ENCODE assay signal across 23 cellular contexts in the genomic region with DNA sequence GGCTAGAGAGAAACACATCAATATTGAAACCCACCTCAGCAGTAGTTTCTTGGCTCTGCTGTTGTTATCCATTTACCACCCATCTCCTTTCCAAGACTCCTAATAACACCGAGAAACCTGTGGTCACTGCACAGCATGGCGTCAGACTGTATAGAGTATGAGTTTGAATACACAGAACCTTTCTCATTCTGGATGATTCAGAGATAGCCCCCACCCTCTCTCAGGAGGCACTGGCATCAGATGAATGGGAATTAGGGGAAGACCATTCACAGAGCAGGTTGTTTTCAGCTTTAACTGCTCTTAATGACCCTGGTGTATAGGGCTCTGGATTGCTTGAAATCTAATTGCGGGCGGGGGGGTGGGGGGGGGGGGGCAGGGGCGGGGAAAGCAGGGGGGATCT.
DNase-seq lines count a peak whose midpoint lies in the region; ATAC-seq and TF ChIP-seq lines count a peak whose summit lies in the region.
"Had no signal": no experiment of that assay in that cellular context is flagged by ENCODE, and none has a peak within 500 bp of the region (broad histone marks: within the 10 kb centered on the region; RNA-seq: fewer than 3 reads in every experiment).

No MANE protein-coding gene starts in this region.

- CTCF ChIA-PET in activated B cell treated with CpG ODN at 0.5 μM for 24 hours (lab: Charles Lee): no interaction called here

- H4K8ac ChIP-seq in mesenchymal stem cell (ENCODE audit: low read length): no peak overlapping the region

- H3K27me3 Mint-ChIP-seq in activated B cell treated with CpG ODN at 0.5 μM for 24 hours (no peaks in the 10 kb centered on the region), neural progenitor cell (ENCODE audit: insufficient read depth, low read depth) (peaks cover 5% of the 10 kb centered on the region)
- H3K27me3 Mint-ChIP-seq: activated CD8-positive, alpha-beta memory T cell treated with anti-CD3 and anti-CD28 coated beads, Interleukin-2, amount 10 ng/mL, durations not matched to agents 7 days and 5 days; memory B cell; naive B cell; T-cell had no signal

- H3K9ac ChIP-seq in Karpas-422 (ENCODE audit: low read length): no peak overlapping the region
- no peak overlapping the region for H3K9ac ChIP-seq in neural progenitor cell
- H3K9ac ChIP-seq in mesenchymal stem cell (ENCODE audit: low read length): no peak overlapping the region

- H2AFZ ChIP-seq in Karpas-422 (ENCODE audit: low read length) (no peak overlapping the region), neural progenitor cell (replicated peaks) (no peak overlapping the region), mesenchymal stem cell (ENCODE audit: low read depth, low read length) (no peak overlapping the region)

- H2AK5ac ChIP-seq in mesenchymal stem cell (ENCODE audit: low read length, severe bottlenecking): no peak overlapping the region

- H3K27ac Mint-ChIP-seq in activated B cell treated with CpG ODN at 0.5 μM for 24 hours (peak overlapping the region; percentile 10), neural progenitor cell (peak overlapping the region; percentile 62)
- H3K27ac Mint-ChIP-seq: activated CD8-positive, alpha-beta memory T cell treated with anti-CD3 and anti-CD28 coated beads, Interleukin-2, amount 10 ng/mL, durations not matched to agents 7 days and 5 days; T-cell had no signal

- H2BK120ac ChIP-seq in mesenchymal stem cell (ENCODE audit: low read depth, low read length): no peak overlapping the region

- 86% methylated on average over 2 of the region's 5 CpGs for WGBS in mesenchymal stem cell

- intact Hi-C loops in activated B cell treated with CpG ODN at 0.5 μM for 24 hours (cut with micrococcal nuclease): no loop called here

- TF ChIP-seq CTCF in activated B cell treated with CpG ODN at 0.5 μM for 24 hours (IDR thresholded peaks at IDR 0.05): no peak
- TF ChIP-seq CTCF in neural progenitor cell (IDR thresholded peaks at IDR 0.05): no peak

- H3K9me3 ChIP-seq in Karpas-422 (ENCODE audit: low read length) (no peaks in the 10 kb centered on the region), neural progenitor cell (ENCODE audit: low read depth) (no peaks in the 10 kb centered on the region), mesenchymal stem cell (ENCODE audit: control insufficient read depth, low read length) (no peaks in the 10 kb centered on the region)
- H3K9me3 ChIP-seq: pancreas, thoracic aorta had no signal

- peaks cover 12% of the 10 kb centered on the region for H3F3A ChIP-seq in neural progenitor cell (ENCODE audit: low read depth)

- H3K36me3 Mint-ChIP-seq in activated B cell treated with CpG ODN at 0.5 μM for 24 hours (ENCODE audit: low read depth): peaks cover 84% of the 10 kb centered on the region
- H3K36me3 Mint-ChIP-seq in neural progenitor cell: peaks cover 14% of the 10 kb centered on the region
- H3K36me3 Mint-ChIP-seq: activated CD8-positive, alpha-beta memory T cell treated with anti-CD3 and anti-CD28 coated beads, Interleukin-2, amount 10 ng/mL, durations not matched to agents 7 days and 5 days had no signal

- H4K20me1 ChIP-seq in Karpas-422 (ENCODE audit: insufficient read depth, low read depth, low read length) (no peaks in the 10 kb centered on the region), neural progenitor cell (ENCODE audit: low read depth) (peaks cover 10% of the 10 kb centered on the region)

- no peaks in the 10 kb centered on the region for H3K9me2 ChIP-seq in Karpas-422 (replicated peaks; ENCODE audit: insufficient read depth, low read length)

- H3K4me1 ChIP-seq in Karpas-422 (ENCODE audit: low read length): peaks cover 22% of the 10 kb centered on the region
- peaks cover 33% of the 10 kb centered on the region for H3K4me1 ChIP-seq in neural progenitor cell
- H3K4me1 ChIP-seq in mesenchymal stem cell (ENCODE audit: control insufficient read depth, insufficient read depth, low read depth, low read length): peaks cover 9% of the 10 kb centered on the region
- H3K4me1 ChIP-seq: pancreas had no signal

- no peak overlapping the region for H3K14ac ChIP-seq in mesenchymal stem cell (ENCODE audit: low read length in 2 of 2)

- H3K4me1 Mint-ChIP-seq in activated B cell treated with CpG ODN at 0.5 μM for 24 hours (peaks cover 7% of the 10 kb centered on the region), neural progenitor cell (no peaks in the 10 kb centered on the region)
- H3K4me1 Mint-ChIP-seq: activated CD8-positive, alpha-beta memory T cell treated with anti-CD3 and anti-CD28 coated beads, Interleukin-2, amount 10 ng/mL, durations not matched to agents 7 days and 5 days; T-cell had no signal

- no peak overlapping the region for H2BK12ac ChIP-seq in mesenchymal stem cell (ENCODE audit: low read length in 2 of 2)

- H3K4me3 ChIP-seq in Karpas-422 (ENCODE audit: low read length): no peak overlapping the region
- H3K4me3 ChIP-seq in neural progenitor cell: no peak overlapping the region
- H3K4me3 ChIP-seq in mesenchymal stem cell (ENCODE audit: insufficient read depth in 1 of 2, low read depth in 1 of 2, low read length in 2 of 2): no peak overlapping the region
- H3K4me3 ChIP-seq: pancreas had no signal

- no peak overlapping the region for H2BK15ac ChIP-seq in mesenchymal stem cell (ENCODE audit: low read depth, poor library complexity, severe bottlenecking)

- no peak overlapping the region for H3K4ac ChIP-seq in mesenchymal stem cell (ENCODE audit: low read depth in 1 of 2, low read length in 2 of 2)

- H2BK5ac ChIP-seq in mesenchymal stem cell (ENCODE audit: low read depth, low read length, poor library complexity, severe bottlenecking): no peak overlapping the region

- H3K4me2 ChIP-seq in Karpas-422 (ENCODE audit: low read depth, low read length, poor library complexity, severe bottlenecking) (no peak overlapping the region), neural progenitor cell (peak overlapping the region; percentile 61), mesenchymal stem cell (ENCODE audit: low read length, poor library complexity, severe bottlenecking) (no peak overlapping the region)

- H3K27me3 ChIP-seq in Karpas-422 (ENCODE audit: low read length) (no peaks in the 10 kb centered on the region), neural progenitor cell (no peaks in the 10 kb centered on the region), mesenchymal stem cell (ENCODE audit: control insufficient read depth in 1 of 2, insufficient read depth in 1 of 2, low read length in 2 of 2) (no peaks in the 10 kb centered on the region)
- H3K27me3 ChIP-seq: pancreas had no signal

- POLR2A ChIA-PET in activated B cell treated with CpG ODN at 0.5 μM for 24 hours (lab: Charles Lee): no interaction called here

- peaks cover 11% of the 10 kb centered on the region; the same call in 1 of the 2 replicates for H3K79me2 ChIP-seq in Karpas-422 (ENCODE audit: low read length)
- no peaks in the 10 kb centered on the region for H3K79me2 ChIP-seq in neural progenitor cell (ENCODE audit: low read depth)

- H3K9me3 Mint-ChIP-seq in activated B cell treated with CpG ODN at 0.5 μM for 24 hours (no peaks in the 10 kb centered on the region), neural progenitor cell (no peaks in the 10 kb centered on the region)
- H3K9me3 Mint-ChIP-seq: memory B cell, naive B cell, T-cell had no signal

- no peak overlapping the region for H3K23ac ChIP-seq in mesenchymal stem cell (ENCODE audit: low read length in 2 of 2)

- H3K4me3 Mint-ChIP-seq in activated B cell treated with CpG ODN at 0.5 μM for 24 hours (no peak overlapping the region), neural progenitor cell (no peak overlapping the region)
- H3K4me3 Mint-ChIP-seq: activated CD8-positive, alpha-beta memory T cell treated with anti-CD3 and anti-CD28 coated beads, Interleukin-2, amount 10 ng/mL, durations not matched to agents 7 days and 5 days; memory B cell; naive B cell; T-cell had no signal

- ATAC-seq in activated B cell treated with CpG ODN at 0.5 μM for 24 hours (ENCODE audit: low read depth) (no peak), HG02623 (IDR thresholded peaks at IDR 0.05; ENCODE audit: unreplicated experiment) (no peak)
- ATAC-seq: activated CD8-positive, alpha-beta memory T cell treated with anti-CD3 and anti-CD28 coated beads, Interleukin-2, amount 10 ng/mL, durations not matched to agents 7 days and 5 days; HCT116; pancreas; sciatic nerve; T-cell had no signal

- DNase-seq in COLO829 (ENCODE audit: low spot score) (peak; percentile 35), Karpas-422 (no peak), activated B cell treated with CpG ODN at 0.5 μM for 24 hours (no peak), neural progenitor cell (ENCODE audit: low spot score) (peak; percentile 60), cerebellar cortex (ENCODE audit: low spot score) (no peak), GM19240 (ENCODE audit: insufficient read length, low spot score) (no peak), mesenchymal stem cell (no peak)
- DNase-seq: activated CD4-positive, alpha-beta T cell treated with anti-CD3 and anti-CD28 coated beads for 4 hours; activated CD8-positive, alpha-beta memory T cell treated with anti-CD3 and anti-CD28 coated beads, Interleukin-2, amount 10 ng/mL, durations not matched to agents 7 days and 5 days; central memory CD4-positive, alpha-beta T cell; DND-41; effector CD8-positive, alpha-beta T cell; naive B cell; NCI-H1092 treated with DMSO at 0.1 percent for 48 hours; pancreas; PC-3; SHP77 treated with DMSO at 0.1 percent for 48 hours; T-cell had no signal

- no peaks in the 10 kb centered on the region for H3K79me1 ChIP-seq in mesenchymal stem cell (replicated peaks; ENCODE audit: low read length, poor library complexity, severe bottlenecking)

- H3K27ac ChIP-seq in Karpas-422 (ENCODE audit: low read length): peak overlapping the region; percentile 34; the same call in 1 of the 2 replicates
- H3K27ac ChIP-seq in neural progenitor cell: peak overlapping the region; percentile 39
- H3K27ac ChIP-seq in mesenchymal stem cell (ENCODE audit: low read length, poor library complexity, severe bottlenecking): no peak overlapping the region
- H3K27ac ChIP-seq: pancreas, thoracic aorta had no signal

- H4K91ac ChIP-seq in mesenchymal stem cell (ENCODE audit: low read length): no peak overlapping the region

- peaks cover 24% of the 10 kb centered on the region; the same call in 1 of the 2 replicates for H3K36me3 ChIP-seq in Karpas-422 (ENCODE audit: insufficient read depth, low read length)
- H3K36me3 ChIP-seq in neural progenitor cell: peaks cover 2% of the 10 kb centered on the region
- H3K36me3 ChIP-seq in mesenchymal stem cell (ENCODE audit: control insufficient read depth in 1 of 2, insufficient read depth in 2 of 2, low read depth in 1 of 2, low read length in 2 of 2): peaks cover 0 to 2% of the 10 kb centered on the region in 2 experiments
- H3K36me3 ChIP-seq: pancreas, thoracic aorta had no signal

- H3K18ac ChIP-seq in mesenchymal stem cell (ENCODE audit: low read depth in 1 of 2, low read length in 2 of 2): no peak overlapping the region

Comparison
In these comparisons a context has a peak if more than half of its experiments do, and no peak if none do; other contexts are left out.
1. DNase-seq: peak in COLO829 (single experiment) and neural progenitor cell (single experiment); none in Karpas-422 (single experiment), activated B cell treated with CpG ODN at 0.5 μM for 24 hours (single experiment), cerebellar cortex (single experiment), GM19240 (single experiment) and mesenchymal stem cell (single experiment).